20 cellular contexts compared by ENCODE assay signal in genomic region chr15:70078578-70079417, GRCh38. TPM values are rescaled to one million over a fixed set of nuclear protein-coding genes. Genes with fewer than 3 reads are reported as not detected.
A peak's percentile ranks its signal among the peaks of the same experiment; 100 is the strongest.
DNase-seq lines count a peak whose midpoint lies in the region; ATAC-seq, FAIRE-seq and TF ChIP-seq lines count a peak whose summit lies in the region.
"Had no signal": no experiment of that assay in that cellular context is flagged by ENCODE, and none has a peak within 500 bp of the region (broad histone marks: within the 10 kb centered on the region; RNA-seq: fewer than 3 reads in every experiment).

No MANE protein-coding gene starts in this region.

- FAIRE-seq in pancreas (lab: Jason Lieb, UNC), result no peak
- FAIRE-seq: A204.1 had no signal

- H3K27ac ChIP-seq in 22Rv1 (peak overlapping the region; percentile 48; the same call in 1 of the 2 replicates), VCaP (peak overlapping the region; percentile 38), pancreas (no peak overlapping the region)
- H3K27ac ChIP-seq: adrenal gland, HL-60, PC-9, SJCRH30, skin epidermis had no signal

- H3K27me3 ChIP-seq in pancreas, result no peaks in the 10 kb centered on the region
- H3K27me3 ChIP-seq: adrenal gland, SJCRH30 had no signal

- H3K4me1 ChIP-seq in pancreas, result peaks cover 14 to 18% (median 15%) of the 10 kb centered on the region in 3 donors

- H3K36me3 ChIP-seq in pancreas, result peaks cover 0 to 30% (median 16%) of the 10 kb centered on the region in 3 donors

- TF ChIP-seq CTCF in 22Rv1 (IDR thresholded peaks at IDR 0.05) (no peak), VCaP (conservative IDR thresholded peaks at IDR 0.05) (no peak), pancreas (IDR thresholded peaks at IDR 0.05) (no peak)

- 52 to 58% methylated on average over 13 of the region's 13 CpGs for WGBS in pancreas, 2 donors

- DNase-seq in left colon, result no peak
- peak in 1 of 6 donors; percentile 52 for DNase-seq in pancreas
- no peak for DNase-seq in NOMO-1 treated with dmso at 0.1 percent for 144 hours (lab: John Stamatoyannopoulos, UW; ENCODE audit: unreplicated experiment)
- DNase-seq in stimulated activated naive CD4-positive, alpha-beta T cell treated with Interleukin-2 at 50 U/mL for 16 hours (lab: John Stamatoyannopoulos, UW), result no peak
- DNase-seq in NCI-H748 treated with DMSO at 0.1 percent for 48 hours (lab: John Stamatoyannopoulos, UW), result no peak
- no peak for DNase-seq in NCI-H1694 (lab: John Stamatoyannopoulos, UW)
- DNase-seq: activated CD4-positive, alpha-beta T cell treated with anti-CD3 and anti-CD28 coated beads, Interleukin-2, amount 50 U/mL, for 4 hours; activated gamma-delta T cell treated with Interleukin-2 at 50 U/mL for 16 hours; adrenal gland; foreskin melanocyte; naive thymus-derived CD8-positive, alpha-beta T cell; PC-9; posterior cingulate gyrus; stimulated activated CD4-positive, alpha-beta T cell treated with anti-CD3 and anti-CD28 coated beads, Interleukin-4, amount 100 ng/mL, for 1 hour had no signal

- H3K9me3 ChIP-seq in pancreas, result no peaks in the 10 kb centered on the region
- H3K9me3 ChIP-seq: adrenal gland, SJCRH30 had no signal

- intact Hi-C loops in left colon (cut with DNase I, micrococcal nuclease) (no loop called here), pancreas (cut with DNase I) (no loop called here)

- ATAC-seq in left colon (peak; percentile 68), pancreas (peak; percentile 6 to 39 (median 22))
- ATAC-seq: naive thymus-derived CD8-positive, alpha-beta T cell had no signal

- H3K4me3 ChIP-seq in pancreas, result no peak overlapping the region
- H3K4me3 ChIP-seq: adrenal gland, PC-9, SJCRH30, skin epidermis had no signal

RNA-seq across cellular contexts. Expression of gene TLE3, which starts 18.9 kb away (rescaled TPM):
- 10 to 100 TPM; 51.2 to 79.7 TPM for total RNA-seq in left colon
- 10 to 100 TPM; 13.9 to 37.2 (median 21.7) TPM for total RNA-seq in pancreas
- 10 to 100 TPM; 12.5 to 13.0 TPM for polyA plus RNA-seq in pancreas

Comparison
In these comparisons a context has a peak if more than half of its experiments do, and no peak if none do; other contexts are left out.
1. H3K27ac ChIP-seq: peak in 22Rv1 (single experiment) and VCaP (single experiment); none in pancreas (0 of 4).